Comparison of ENCODE assay signal across 22 cellular contexts in genomic region chr10:102542800-102543418, GRCh38. TPM values are rescaled to one million over a fixed set of nuclear protein-coding genes. Genes with fewer than 3 reads are reported as not detected.
DNase-seq lines count a peak whose midpoint lies in the region; ATAC-seq, FAIRE-seq and TF ChIP-seq lines count a peak whose summit lies in the region.
"Had no signal": no experiment of that assay in that cellular context is flagged by ENCODE, and none has a peak within 500 bp of the region (broad histone marks: within the 10 kb centered on the region; RNA-seq: fewer than 3 reads in every experiment).

No MANE protein-coding gene starts in this region.

- no peak overlapping the region for H3K56ac ChIP-seq in IMR-90 (ENCODE audit: extremely low read depth, insufficient read depth, low read length)

- in situ Hi-C loops in IMR-90 (cut with MboI; ENCODE audit: low sequenced_read_pairs), result no loop called here

- H4K8ac ChIP-seq in IMR-90 (ENCODE audit: low read depth in 2 of 2, low read length in 2 of 2), result peak overlapping the region; percentile 13 to 14; a peak in 1 of 4 replicates

- no peak for TF ChIP-seq RAD21 in IMR-90 (IDR thresholded peaks at IDR 0.05; ENCODE audit: low read length)

- H3K9ac ChIP-seq in IMR-90 (ENCODE audit: low read depth, low read length), result no peak overlapping the region

- peaks cover 29 to 41% of the 10 kb centered on the region in 2 experiments; a peak in 3 of 4 replicates for H3K79me1 ChIP-seq in IMR-90 (ENCODE audit: low read depth in 1 of 2, low read length in 2 of 2)

- no TSS peak for BruUV-seq in IMR-90 (replicated peaks; lab: Mats Ljungman, UMichigan)

- POLR2A ChIA-PET in activated CD4-positive, alpha-beta memory T cell treated with anti-CD3 and anti-CD28 coated beads for 36 hours (lab: Charles Lee), result interaction anchor here (1.0 kb wide), 1 partner anchor 38 kb away, joined by 4 read pairs; no protein-coding TSS in a partner anchor
- POLR2A ChIA-PET in activated CD4-positive, alpha-beta memory T cell treated with anti-CD3 and anti-CD28 coated beads, Interleukin-2, amount 10 ng/mL, durations not matched to agents 7 days and 5 days (lab: Charles Lee), result no interaction called here
- POLR2A ChIA-PET in IMR-90 (lab: Charles Lee; ENCODE audit: unreplicated experiment), result no interaction called here
- POLR2A ChIA-PET in HEK293T (lab: Yijun Ruan, JAX), result no interaction called here

- H4K5ac ChIP-seq in IMR-90 (ENCODE audit: low read depth, low read length), result no peak overlapping the region

- DNase-seq in activated CD4-positive, alpha-beta memory T cell treated with anti-CD3 and anti-CD28 coated beads for 36 hours, result no peak
- DNase-seq in activated CD4-positive, alpha-beta memory T cell treated with anti-CD3 and anti-CD28 coated beads, Interleukin-2, amount 10 ng/mL, durations not matched to agents 7 days and 5 days, result no peak
- DNase-seq in IMR-90 (peak; percentile 89), bronchial epithelial cell (ENCODE audit: low read depth) (peak; percentile 41), nephron progenitor cell (no peak), HEK293T (ENCODE audit: extremely low spot score) (no peak), pons (ENCODE audit: low spot score) (no peak), left ventricle myocardium superior (no peak)
- DNase-seq: activated gamma-delta T cell; body of pancreas; CD8-positive, alpha-beta T cell; dorsolateral prefrontal cortex; Kasumi-1; NCI-H1417 treated with DMSO at 0.1 percent for 48 hours; NCI-H2171 treated with DMSO at 0.1 percent for 48 hours; RPMI8226; spleen; WERI-Rb-1 had no signal

- peak overlapping the region; percentile 75; the same call in 1 of the 2 replicates for H2BK20ac ChIP-seq in IMR-90 (ENCODE audit: low read depth, low read length)

- ATAC-seq in IMR-90 (ENCODE audit: low read depth) (peak; percentile 65), left ventricle myocardium superior (no peak)
- ATAC-seq: A549; body of pancreas; CD8-positive, alpha-beta T cell; stimulated activated memory B cell treated with anti-CD40 and anti-IgM and Interleukin-4, amounts not matched to agents 10 μg/mL and 1 μg/mL and 100 μg/mL, for 72 hours had no signal

- H2AK9ac ChIP-seq in IMR-90 (replicated peaks; ENCODE audit: low read depth, low read length, poor library complexity), result no peak overlapping the region

- no peak overlapping the region for H3K4me3 Mint-ChIP-seq in activated CD4-positive, alpha-beta memory T cell treated with anti-CD3 and anti-CD28 coated beads for 36 hours
- H3K4me3 Mint-ChIP-seq in activated CD4-positive, alpha-beta memory T cell treated with anti-CD3 and anti-CD28 coated beads, Interleukin-2, amount 10 ng/mL, durations not matched to agents 7 days and 5 days, result no peak overlapping the region
- H3K4me3 Mint-ChIP-seq in nephron progenitor cell, result no peak overlapping the region
- H3K4me3 Mint-ChIP-seq: CD8-positive, alpha-beta T cell; stimulated activated memory B cell treated with anti-CD40 and anti-IgM and Interleukin-4, amounts not matched to agents 10 μg/mL and 1 μg/mL and 100 μg/mL, for 72 hours had no signal

- H3K23ac ChIP-seq in IMR-90 (ENCODE audit: low read depth, low read length), result peak overlapping the region; percentile 45; the same call in 1 of the 2 replicates

- dilution Hi-C loops in IMR-90 (cut with HindIII; ENCODE audit: low sequenced_read_pairs, unreplicated experiment), result no loop called here

- FAIRE-seq in bronchial epithelial cell (lab: Jason Lieb, UNC), result no peak
- FAIRE-seq: A549, GM12892, H54 had no signal

- H3K14ac ChIP-seq in IMR-90 (replicated peaks; ENCODE audit: low read depth, low read length), result no peak overlapping the region

- peak overlapping the region; percentile 37 for H2AFZ ChIP-seq in IMR-90 (replicated peaks; ENCODE audit: low read length, poor library complexity)

- 0 out of 3 replicates have a peak overlapping the region, but pooled peaks have one; percentile 32 for H2BK15ac ChIP-seq in IMR-90 (ENCODE audit: low read depth, low read length)

- no peaks in the 10 kb centered on the region for H3K9me3 Mint-ChIP-seq in activated CD4-positive, alpha-beta memory T cell treated with anti-CD3 and anti-CD28 coated beads for 36 hours
- H3K9me3 Mint-ChIP-seq in activated CD4-positive, alpha-beta memory T cell treated with anti-CD3 and anti-CD28 coated beads, Interleukin-2, amount 10 ng/mL, durations not matched to agents 7 days and 5 days, result no peaks in the 10 kb centered on the region
- no peaks in the 10 kb centered on the region for H3K9me3 Mint-ChIP-seq in nephron progenitor cell
- H3K9me3 Mint-ChIP-seq: CD8-positive, alpha-beta T cell; stimulated activated memory B cell treated with anti-CD40 and anti-IgM and Interleukin-4, amounts not matched to agents 10 μg/mL and 1 μg/mL and 100 μg/mL, for 72 hours had no signal

- H3K4me3 ChIP-seq in IMR-90 (ENCODE audit: insufficient read depth, low read depth, low read length), result no peak overlapping the region
- H3K4me3 ChIP-seq in bronchial epithelial cell (ENCODE audit: low read depth, low read length), result no peak overlapping the region
- H3K4me3 ChIP-seq: A549, body of pancreas, dorsolateral prefrontal cortex, spleen had no signal

- H3K36me3 ChIP-seq in IMR-90 (ENCODE audit: control insufficient read depth, insufficient read depth, low read length) (no peaks in the 10 kb centered on the region), bronchial epithelial cell (ENCODE audit: control insufficient read depth, insufficient read depth, low read length) (no peaks in the 10 kb centered on the region)
- H3K36me3 ChIP-seq: WERI-Rb-1 had no signal

- H3K18ac ChIP-seq in IMR-90 (ENCODE audit: low read depth, low read length), result peak overlapping the region; percentile 38; the same call in 1 of the 2 replicates

- H3K27ac ChIP-seq in IMR-90 (ENCODE audit: insufficient read depth, low read length), result peak overlapping the region; percentile 22
- H3K27ac ChIP-seq: body of pancreas, dorsolateral prefrontal cortex, spleen, WERI-Rb-1 had no signal

- TF ChIP-seq POLR2A in IMR-90 (IDR thresholded peaks at IDR 0.05; ENCODE audit: low read depth, low read length), result no peak

- no peaks in the 10 kb centered on the region for H3K36me3 Mint-ChIP-seq in activated CD4-positive, alpha-beta memory T cell treated with anti-CD3 and anti-CD28 coated beads for 36 hours
- peaks cover 5% of the 10 kb centered on the region for H3K36me3 Mint-ChIP-seq in activated CD4-positive, alpha-beta memory T cell treated with anti-CD3 and anti-CD28 coated beads, Interleukin-2, amount 10 ng/mL, durations not matched to agents 7 days and 5 days (ENCODE audit: low read depth)
- H3K36me3 Mint-ChIP-seq in nephron progenitor cell (ENCODE audit: low read depth), result peaks cover 35% of the 10 kb centered on the region

- WGBS in IMR-90 (ENCODE audit: extremely low coverage in 2 of 2, insufficient read length in 1 of 2), 2 experiments, result 57% methylated on average over 3 of the region's 8 CpGs; no CpG with 5 or more reads in 1 of the 2 experiments

- peak overlapping the region; percentile 61 for H2BK120ac ChIP-seq in IMR-90 (ENCODE audit: low read depth, low read length)

- peak overlapping the region; percentile 63; the same call in 1 of the 2 replicates for H3K4me2 ChIP-seq in IMR-90 (ENCODE audit: low read depth, low read length)
- H3K4me2 ChIP-seq: A549 had no signal

- H3K4ac ChIP-seq in IMR-90 (ENCODE audit: low read depth, low read length), result peak overlapping the region; percentile 74

- H4K91ac ChIP-seq in IMR-90 (ENCODE audit: insufficient read depth, low read depth, low read length), result peak overlapping the region; percentile 60; the same call in 1 of the 2 replicates

- H3K27me3 Mint-ChIP-seq in activated CD4-positive, alpha-beta memory T cell treated with anti-CD3 and anti-CD28 coated beads for 36 hours, result no peaks in the 10 kb centered on the region
- no peaks in the 10 kb centered on the region for H3K27me3 Mint-ChIP-seq in activated CD4-positive, alpha-beta memory T cell treated with anti-CD3 and anti-CD28 coated beads, Interleukin-2, amount 10 ng/mL, durations not matched to agents 7 days and 5 days
- no peaks in the 10 kb centered on the region for H3K27me3 Mint-ChIP-seq in nephron progenitor cell (ENCODE audit: low read depth, poor library complexity)
- H3K27me3 Mint-ChIP-seq: stimulated activated memory B cell treated with anti-CD40 and anti-IgM and Interleukin-4, amounts not matched to agents 10 μg/mL and 1 μg/mL and 100 μg/mL, for 72 hours had no signal

- CTCF ChIA-PET in activated CD4-positive, alpha-beta memory T cell treated with anti-CD3 and anti-CD28 coated beads for 36 hours (lab: Charles Lee), result no interaction called here
- CTCF ChIA-PET in activated CD4-positive, alpha-beta memory T cell treated with anti-CD3 and anti-CD28 coated beads, Interleukin-2, amount 10 ng/mL, durations not matched to agents 7 days and 5 days (lab: Charles Lee), result no interaction called here
- CTCF ChIA-PET in IMR-90 (lab: Yijun Ruan, JAX) (interaction anchor here (0.6 kb wide), 1 partner anchor 14 kb away, joined by 3 read pairs; no protein-coding TSS in a partner anchor), HEK293T (lab: Yijun Ruan, JAX) (interaction anchor here (0.7 kb wide), 1 partner anchor 61 kb away, joined by 3 read pairs; no protein-coding TSS in a partner anchor)

- H3K4me1 Mint-ChIP-seq in activated CD4-positive, alpha-beta memory T cell treated with anti-CD3 and anti-CD28 coated beads for 36 hours (ENCODE audit: low read depth), result peaks cover 15% of the 10 kb centered on the region
- peaks cover 7% of the 10 kb centered on the region for H3K4me1 Mint-ChIP-seq in activated CD4-positive, alpha-beta memory T cell treated with anti-CD3 and anti-CD28 coated beads, Interleukin-2, amount 10 ng/mL, durations not matched to agents 7 days and 5 days
- H3K4me1 Mint-ChIP-seq in nephron progenitor cell, result peaks cover 17% of the 10 kb centered on the region

- no peaks in the 10 kb centered on the region for H3K27me3 ChIP-seq in IMR-90 (ENCODE audit: control insufficient read depth, insufficient read depth, low read length)
- H3K27me3 ChIP-seq in bronchial epithelial cell (ENCODE audit: control insufficient read depth, insufficient read depth, low read length), result no peaks in the 10 kb centered on the region
- H3K27me3 ChIP-seq: body of pancreas, dorsolateral prefrontal cortex, spleen had no signal

- intact Hi-C loops in activated CD4-positive, alpha-beta memory T cell treated with anti-CD3 and anti-CD28 coated beads for 36 hours (cut with micrococcal nuclease), result loop anchor here (5.0 kb wide), 1 partner anchor 41 kb away; the partner anchor contains the start of genes ACTR1A and SUFU
- intact Hi-C loops in IMR-90 (cut with micrococcal nuclease) (loop anchor here (5.0 kb wide), 1 partner anchor 36 kb away; no protein-coding TSS in a partner anchor), left ventricle myocardium superior (cut with micrococcal nuclease) (no loop called here)

- peak overlapping the region; percentile 92 for H2BK5ac ChIP-seq in IMR-90 (ENCODE audit: low read depth, low read length, poor library complexity, severe bottlenecking)

- H2AK5ac ChIP-seq in IMR-90 (ENCODE audit: low read depth, low read length), result 0 out of 2 replicates have a peak overlapping the region, but pooled peaks have one; percentile 45

- H3K9me1 ChIP-seq in IMR-90 (ENCODE audit: insufficient read depth, low read length), result peaks cover 11% of the 10 kb centered on the region

- peak overlapping the region; percentile 25 for H3K27ac Mint-ChIP-seq in activated CD4-positive, alpha-beta memory T cell treated with anti-CD3 and anti-CD28 coated beads for 36 hours
- no peak overlapping the region for H3K27ac Mint-ChIP-seq in activated CD4-positive, alpha-beta memory T cell treated with anti-CD3 and anti-CD28 coated beads, Interleukin-2, amount 10 ng/mL, durations not matched to agents 7 days and 5 days
- peak overlapping the region; percentile 85 for H3K27ac Mint-ChIP-seq in nephron progenitor cell
- H3K27ac Mint-ChIP-seq: CD8-positive, alpha-beta T cell; stimulated activated memory B cell treated with anti-CD40 and anti-IgM and Interleukin-4, amounts not matched to agents 10 μg/mL and 1 μg/mL and 100 μg/mL, for 72 hours had no signal

- TF ChIP-seq CTCF in IMR-90 (conservative IDR thresholded peaks at IDR 0.05; ENCODE audit: low read depth, low read length), result no peak
- TF ChIP-seq CTCF in bronchial epithelial cell (IDR thresholded peaks at IDR 0.05; ENCODE audit: insufficient read depth, low read length, severe bottlenecking), result no peak
- TF ChIP-seq CTCF in nephron progenitor cell (IDR thresholded peaks at IDR 0.05), result no peak

- H4K20me1 ChIP-seq in IMR-90 (ENCODE audit: insufficient read depth, low read length), result peaks cover 15% of the 10 kb centered on the region

- peaks cover 17% of the 10 kb centered on the region for H3K4me1 ChIP-seq in IMR-90 (ENCODE audit: control insufficient read depth, insufficient read depth, low read length)
- H3K4me1 ChIP-seq: body of pancreas had no signal

- H3K9me3 ChIP-seq in IMR-90 (ENCODE audit: control insufficient read depth, insufficient read depth, low read length), result no peaks in the 10 kb centered on the region
- H3K9me3 ChIP-seq: A549, body of pancreas, spleen had no signal

RNA-seq across cellular contexts. Expression of gene SUFU, which starts 39.1 kb away (rescaled TPM):
- total RNA-seq in activated CD4-positive, alpha-beta memory T cell treated with anti-CD3 and anti-CD28 coated beads for 36 hours, result 1 to 10 TPM; 8.2 to 10.0 TPM
- total RNA-seq in activated CD4-positive, alpha-beta memory T cell treated with anti-CD3 and anti-CD28 coated beads, Interleukin-2, amount 10 ng/mL, durations not matched to agents 7 days and 5 days, result 10 to 100 TPM; 18.0 to 19.6 TPM
- total RNA-seq in IMR-90 (2012; rRNA removed), result 2.2 TPM in 2 replicates
- polyA plus RNA-seq in IMR-90 (2012; rRNA removed), result 10.0 and 11.0 TPM in 2 replicates
- 6.7 and 10.8 TPM in 2 replicates for polyA plus RNA-seq in IMR-90 (2012; cell fraction: cytosol; rRNA removed)
- polyA plus RNA-seq in IMR-90 (2012; cell fraction: nucleus; rRNA removed; ENCODE audit: low replicate concordance), result 15.7 and 18.1 TPM in 2 replicates
- total RNA-seq in bronchial epithelial cell, result 0.79 and 0.90 TPM in 2 replicates
- total RNA-seq in left ventricle myocardium superior, result 8.0 TPM

RNA-seq across cellular contexts. Expression of gene ACTR1A, which starts 40.4 kb away (rescaled TPM):
- total RNA-seq in activated CD4-positive, alpha-beta memory T cell treated with anti-CD3 and anti-CD28 coated beads for 36 hours, result 10 to 100 TPM; 56.9 to 62.2 TPM
- 10 to 100 TPM; 74.3 to 78.9 TPM for total RNA-seq in activated CD4-positive, alpha-beta memory T cell treated with anti-CD3 and anti-CD28 coated beads, Interleukin-2, amount 10 ng/mL, durations not matched to agents 7 days and 5 days
- 126 and 157 TPM in 2 replicates for total RNA-seq in IMR-90 (2012; rRNA removed)
- 142 and 155 TPM in 2 replicates for polyA plus RNA-seq in IMR-90 (2012; rRNA removed)
- 97.3 and 131 TPM in 2 replicates for polyA plus RNA-seq in IMR-90 (2012; cell fraction: cytosol; rRNA removed)
- polyA plus RNA-seq in IMR-90 (2012; cell fraction: nucleus; rRNA removed; ENCODE audit: low replicate concordance), result 83.9 and 84.0 TPM in 2 replicates
- total RNA-seq in bronchial epithelial cell, result 53.2 and 79.6 TPM in 2 replicates
- total RNA-seq in left ventricle myocardium superior, result 101 TPM

Comparison
In these comparisons a context has a peak if more than half of its experiments do, and no peak if none do; other contexts are left out.
1. DNase-seq: peak in IMR-90 (single experiment) and bronchial epithelial cell (single experiment); none in activated CD4-positive, alpha-beta memory T cell treated with anti-CD3 and anti-CD28 coated beads for 36 hours (single experiment), activated CD4-positive, alpha-beta memory T cell treated with anti-CD3 and anti-CD28 coated beads, Interleukin-2, amount 10 ng/mL, durations not matched to agents 7 days and 5 days (single experiment), nephron progenitor cell (single experiment), HEK293T (single experiment), pons (single experiment) and left ventricle myocardium superior (single experiment).
2. CTCF ChIA-PET loops: an anchor here in IMR-90 (0.6 kb wide) and HEK293T (0.7 kb wide); none called in activated CD4-positive, alpha-beta memory T cell treated with anti-CD3 and anti-CD28 coated beads for 36 hours and activated CD4-positive, alpha-beta memory T cell treated with anti-CD3 and anti-CD28 coated beads, Interleukin-2, amount 10 ng/mL, durations not matched to agents 7 days and 5 days.